Comparison of ENCODE assay signal across 9 cellular contexts in genomic region chr17:76000016-76000754, GRCh38. TPM values are rescaled to one million over a fixed set of nuclear protein-coding genes. Genes with fewer than 3 reads are reported as not detected.
DNase-seq lines count a peak whose midpoint lies in the region; ATAC-seq lines count a peak whose summit lies in the region.
"Had no signal": no experiment of that assay in that cellular context is flagged by ENCODE, and none has a peak within 500 bp of the region (broad histone marks: within the 10 kb centered on the region; RNA-seq: fewer than 3 reads in every experiment).

No MANE protein-coding gene starts in this region.

- DNase-seq in AG08396 (ENCODE audit: low spot score), result peak; percentile 89
- DNase-seq in GM23248, result peak; percentile 63
- peak; percentile 72 to 85 for DNase-seq in SJCRH30
- peak; percentile 69 for DNase-seq in activated naive CD8-positive, alpha-beta T cell treated with anti-CD3 and anti-CD28 coated beads for 36 hours
- DNase-seq in hepatic stellate cell (ENCODE audit: low spot score), result peak; percentile 83
- DNase-seq in stimulated activated CD4-positive, alpha-beta T cell treated with anti-CD3 and anti-CD28 coated beads, Interleukin-2, amount 100 ng/mL, for 4 hours (ENCODE audit: low read depth), result peak; percentile 27
- no peak for DNase-seq in amniotic stem cell (lab: John Stamatoyannopoulos, UW)

- peaks cover 21% of the 10 kb centered on the region; the same call in 1 of the 2 replicates for H3F3A ChIP-seq in GM23248 (ENCODE audit: insufficient read depth)

- H4K20me1 ChIP-seq in GM23248 (ENCODE audit: insufficient read depth), result no peaks in the 10 kb centered on the region

- H3K27me3 ChIP-seq in GM23248 (replicated peaks; ENCODE audit: insufficient read depth), result no peaks in the 10 kb centered on the region
- no peaks in the 10 kb centered on the region for H3K27me3 ChIP-seq in SJCRH30

- H3K9me3 Mint-ChIP-seq in activated naive CD8-positive, alpha-beta T cell treated with anti-CD3 and anti-CD28 coated beads for 36 hours, result no peaks in the 10 kb centered on the region

- H3K36me3 Mint-ChIP-seq in activated naive CD8-positive, alpha-beta T cell treated with anti-CD3 and anti-CD28 coated beads for 36 hours, result no peaks in the 10 kb centered on the region

- H3K4me3 ChIP-seq in GM23248, result no peak overlapping the region
- H3K4me3 ChIP-seq in SJCRH30, result no peak overlapping the region
- H3K4me3 ChIP-seq: HAP-1 had no signal

- no peak overlapping the region for H3K9ac ChIP-seq in GM23248

- no peaks in the 10 kb centered on the region for H3K79me2 ChIP-seq in GM23248 (ENCODE audit: insufficient read depth)

- H3K4me3 Mint-ChIP-seq in activated naive CD8-positive, alpha-beta T cell treated with anti-CD3 and anti-CD28 coated beads for 36 hours, result no peak overlapping the region

- no peaks in the 10 kb centered on the region for H3K9me2 ChIP-seq in GM23248 (ENCODE audit: insufficient read depth)

- H3K27ac ChIP-seq in GM23248, result no peak overlapping the region
- no peak overlapping the region for H3K27ac ChIP-seq in SJCRH30

- H2AFZ ChIP-seq in GM23248, result no peak overlapping the region

- H3K4me1 ChIP-seq in GM23248 (ENCODE audit: insufficient read depth), result peaks cover 15% of the 10 kb centered on the region
- H3K4me1 ChIP-seq in SJCRH30, result peaks cover 14% of the 10 kb centered on the region

- ATAC-seq in HG02759 (IDR thresholded peaks at IDR 0.05; ENCODE audit: unreplicated experiment), result no peak

- 72 to 75% methylated on average over 31 of the region's 31 CpGs for WGBS in GM23248 (ENCODE audit: low coverage in 1 of 2, low lambda C conversion rate in 2 of 2, missing lambda C conversion rate in 2 of 2), 2 experiments

- no peaks in the 10 kb centered on the region for H3K27me3 Mint-ChIP-seq in activated naive CD8-positive, alpha-beta T cell treated with anti-CD3 and anti-CD28 coated beads for 36 hours

- H3K36me3 ChIP-seq in GM23248 (ENCODE audit: low read depth) (no peaks in the 10 kb centered on the region), SJCRH30 (no peaks in the 10 kb centered on the region)
- H3K36me3 ChIP-seq: HAP-1 had no signal

- in situ Hi-C loops in GM23248 (cut with MboI), result no loop called here

- no peak overlapping the region for H3K27ac Mint-ChIP-seq in activated naive CD8-positive, alpha-beta T cell treated with anti-CD3 and anti-CD28 coated beads for 36 hours

- peaks cover 15% of the 10 kb centered on the region for H3K4me1 Mint-ChIP-seq in activated naive CD8-positive, alpha-beta T cell treated with anti-CD3 and anti-CD28 coated beads for 36 hours

- H3K9me3 ChIP-seq in GM23248 (ENCODE audit: low read depth) (no peaks in the 10 kb centered on the region), SJCRH30 (replicated peaks) (no peaks in the 10 kb centered on the region)
- H3K9me3 ChIP-seq: HAP-1 had no signal

- H3K4me2 ChIP-seq in GM23248 (ENCODE audit: unreplicated experiment), result no peak overlapping the region

RNA-seq across cellular contexts. Expression of gene CDK3, which starts 0.5 kb away (rescaled TPM):
- total RNA-seq in GM23248 (2014; rRNA removed; shearing (Covaris generic)), result 0.43 and 1.5 TPM in 2 replicates
- 1.9 and 2.0 TPM in 2 replicates for polyA plus RNA-seq in GM23248 (2016; fragmentation: Nextera tagmentation; extraction: Ambion mirVana)
- 2.7 and 3.1 TPM in 2 replicates for total RNA-seq in SJCRH30 (2014; rRNA removed; shearing (Covaris generic))
- total RNA-seq in activated naive CD8-positive, alpha-beta T cell treated with anti-CD3 and anti-CD28 coated beads for 36 hours, result 1 to 10 TPM; 4.9 to 5.5 TPM

RNA-seq across cellular contexts. Expression of gene TEN1, which starts 21.1 kb away (rescaled TPM):
- 18.2 and 19.5 TPM in 2 replicates for total RNA-seq in GM23248 (2014; rRNA removed; shearing (Covaris generic))
- 21.2 and 23.1 TPM in 2 replicates for polyA plus RNA-seq in GM23248 (2016; fragmentation: Nextera tagmentation; extraction: Ambion mirVana)
- total RNA-seq in SJCRH30 (2014; rRNA removed; shearing (Covaris generic)), result 11.8 and 17.7 TPM in 2 replicates
- 10 to 100 TPM; 12.5 to 14.2 TPM for total RNA-seq in activated naive CD8-positive, alpha-beta T cell treated with anti-CD3 and anti-CD28 coated beads for 36 hours

RNA-seq across cellular contexts. Expression of gene ACOX1, which starts 21.2 kb away (rescaled TPM):
- total RNA-seq in GM23248 (2014; rRNA removed; shearing (Covaris generic)), result 27.6 and 36.3 TPM in 2 replicates
- 17.4 and 20.5 TPM in 2 replicates for polyA plus RNA-seq in GM23248 (2016; fragmentation: Nextera tagmentation; extraction: Ambion mirVana)
- 34.8 and 36.4 TPM in 2 replicates for total RNA-seq in SJCRH30 (2014; rRNA removed; shearing (Covaris generic))
- total RNA-seq in activated naive CD8-positive, alpha-beta T cell treated with anti-CD3 and anti-CD28 coated beads for 36 hours, result 10 to 100 TPM; 26.3 to 26.9 TPM

RNA-seq across cellular contexts. Expression of gene EVPL, which starts 26.9 kb away (rescaled TPM):
- total RNA-seq in GM23248 (2014; rRNA removed; shearing (Covaris generic)), result not detected in 2 replicates
- polyA plus RNA-seq in GM23248 (2016; fragmentation: Nextera tagmentation; extraction: Ambion mirVana), result not detected in 2 replicates
- total RNA-seq in SJCRH30 (2014; rRNA removed; shearing (Covaris generic)), result 0.63 and 1.1 TPM in 2 replicates
- total RNA-seq in activated naive CD8-positive, alpha-beta T cell treated with anti-CD3 and anti-CD28 coated beads for 36 hours, result 1 to 10 TPM; 2.0 to 2.5 TPM

RNA-seq across cellular contexts. Expression of gene FBF1, which starts 59.3 kb away (rescaled TPM):
- total RNA-seq in GM23248 (2014; rRNA removed; shearing (Covaris generic)), result 8.3 and 16.6 TPM in 2 replicates
- polyA plus RNA-seq in GM23248 (2016; fragmentation: Nextera tagmentation; extraction: Ambion mirVana), result 4.3 TPM in 2 replicates
- 10.3 and 13.5 TPM in 2 replicates for total RNA-seq in SJCRH30 (2014; rRNA removed; shearing (Covaris generic))
- 10 to 100 TPM; 14.9 to 16.6 TPM for total RNA-seq in activated naive CD8-positive, alpha-beta T cell treated with anti-CD3 and anti-CD28 coated beads for 36 hours
